ENCODE assay signal across 6 cellular contexts in genomic region chr9:62084245-62084644, GRCh38.
A peak's percentile ranks its signal among the peaks of the same experiment; 100 is the strongest.
DNase-seq lines count a peak whose midpoint lies in the region; ATAC-seq, FAIRE-seq and TF ChIP-seq lines count a peak whose summit lies in the region.
"Not testable (repeated sequence)": the region's sequence is repeated elsewhere in the genome, so short reads cannot be mapped to it uniquely, and the experiment has no call there.

No MANE protein-coding gene starts in this region.

- POLR2A ChIA-PET in WTC11 (lab: Charles Lee); HepG2 (lab: Yijun Ruan, JAX): not testable (repeated sequence)

- CTCF ChIA-PET in WTC11 (lab: Charles Lee); HepG2 (lab: Yijun Ruan, JAX; ENCODE audit: low intra/inter-chr PET ratio, low total read pairs): not testable (repeated sequence)

- H3K4me3 ChIP-seq in GM23338; body of pancreas; HepG2 (replicated peaks in 1 of 3; ENCODE audit: insufficient read depth in 1 of 3, low read depth in 2 of 3, low read length in 3 of 3); pancreas; small intestine (ENCODE audit: low read depth in 1 of 2, low read length in 2 of 2): not testable (repeated sequence)

- not testable (repeated sequence) for H3K4me3 Mint-ChIP-seq in GM23338, WTC11

- TF ChIP-seq EP300 in HepG2 (IDR thresholded peaks at IDR 0.05; ENCODE audit: low read depth in 2 of 2, low read length in 2 of 2); HepG2 (CRISPR knock-in tag; IDR thresholded peaks at IDR 0.05; ENCODE audit: borderline replicate concordance): not testable (repeated sequence)

- WGBS in body of pancreas, 2 donors = no CpG with 5 or more reads among the region's 1 CpG
- WGBS in HepG2 (ENCODE audit: low lambda C conversion rate) = no CpG with 5 or more reads among the region's 1 CpG
- WGBS in pancreas, 2 donors = no CpG with 5 or more reads among the region's 1 CpG
- WGBS in small intestine, 3 donors = no CpG with 5 or more reads among the region's 1 CpG

- TF ChIP-seq RAD21 in HepG2 (CRISPR knock-in tag; IDR thresholded peaks at IDR 0.05) = not testable (repeated sequence)

- not testable (repeated sequence) for H3K36me3 ChIP-seq in GM23338 (ENCODE audit: insufficient read depth); body of pancreas (replicated peaks in 1 of 2; ENCODE audit: insufficient read depth in 1 of 2, low read depth in 2 of 2); HepG2 (replicated peaks in 1 of 2; ENCODE audit: control insufficient read depth in 1 of 2, insufficient read depth in 2 of 2, low read length in 2 of 2); pancreas; small intestine (ENCODE audit: control insufficient read depth in 2 of 2, insufficient read depth in 2 of 2, low read length in 2 of 2)

- H3K9me2 ChIP-seq in GM23338 (ENCODE audit: insufficient read depth) = not testable (repeated sequence)

- not testable (repeated sequence) for DNase-seq in GM23338 (ENCODE audit: low spot score); WTC11 (ENCODE audit: low spot score); body of pancreas; HepG2 (ENCODE audit: low spot score); pancreas; small intestine

- not testable (repeated sequence) for H3K27me3 ChIP-seq in GM23338 (ENCODE audit: insufficient read depth); body of pancreas; HepG2 (ENCODE audit: control insufficient read depth in 1 of 2, insufficient read depth in 2 of 2, low read length in 2 of 2); pancreas; small intestine (ENCODE audit: control insufficient read depth in 2 of 2, insufficient read depth in 2 of 2, low read length in 2 of 2)

- not testable (repeated sequence) for BruUV-seq in HepG2 (replicated peaks; lab: Mats Ljungman, UMichigan)

- H3K4me1 Mint-ChIP-seq in GM23338, WTC11: not testable (repeated sequence)

- not testable (repeated sequence) for H3K27ac Mint-ChIP-seq in GM23338, WTC11

- not testable (repeated sequence) for H3K4me2 ChIP-seq in GM23338; HepG2 (ENCODE audit: low read depth, low read length)

- H3K36me3 Mint-ChIP-seq in GM23338 (ENCODE audit: low read depth); WTC11: not testable (repeated sequence)

- TF ChIP-seq CTCF in GM23338 (conservative IDR thresholded peaks at IDR 0.05; ENCODE audit: low read depth in 2 of 2); WTC11 (IDR thresholded peaks at IDR 0.05); body of pancreas (IDR thresholded peaks at IDR 0.05); HepG2 (CRISPR knock-in tag; IDR thresholded peaks at IDR 0.05); pancreas (IDR thresholded peaks at IDR 0.05): not testable (repeated sequence)

- intact Hi-C loops in body of pancreas (cut with DNase I); HepG2 (cut with micrococcal nuclease; ENCODE audit: unreplicated experiment); pancreas (cut with DNase I): not testable (repeated sequence)

- ATAC-seq in GM23338 = peak; percentile 65
- ATAC-seq in WTC11 = peak; percentile 76
- peak; percentile 89 for ATAC-seq in body of pancreas
- ATAC-seq in HepG2 = peak; percentile 87
- ATAC-seq in pancreas = peak in 3 of 4 donors; percentile 32 to 84 (median 77)

- H4K20me1 ChIP-seq in GM23338 (replicated peaks; ENCODE audit: insufficient read depth); HepG2 (ENCODE audit: insufficient read depth, low read length): not testable (repeated sequence)

- not testable (repeated sequence) for H3K9me3 Mint-ChIP-seq in GM23338, WTC11

- H3K27ac ChIP-seq in GM23338 (ENCODE audit: low read depth); body of pancreas; HepG2 (ENCODE audit: extremely low read length, insufficient read depth, low read length); pancreas; small intestine (ENCODE audit: low read depth in 1 of 2, low read length in 1 of 2): not testable (repeated sequence)

- H3F3A ChIP-seq in GM23338 (replicated peaks; ENCODE audit: low read depth) = not testable (repeated sequence)

- not testable (repeated sequence) for H3K9ac ChIP-seq in HepG2 (ENCODE audit: insufficient read depth, low read depth, low read length)

- H3K9me3 ChIP-seq in body of pancreas; HepG2 (ENCODE audit: low read length); pancreas; small intestine (ENCODE audit: control insufficient read depth, low read depth): not testable (repeated sequence)

- TF ChIP-seq POLR2A in body of pancreas (IDR thresholded peaks at IDR 0.05); HepG2 (IDR thresholded peaks at IDR 0.05; ENCODE audit: insufficient read depth in 1 of 2, low read depth in 2 of 2, low read length in 2 of 2): not testable (repeated sequence)

- in situ Hi-C loops in HepG2 (cut with HindIII; ENCODE audit: extremely low pct_ligation_motif_present, low pct_unique_long_range_greater_than_20kb) = not testable (repeated sequence)

- H3K27me3 Mint-ChIP-seq in GM23338 (ENCODE audit: insufficient read depth, low read depth, poor library complexity); WTC11 (ENCODE audit: low read depth): not testable (repeated sequence)

- H3K4me1 ChIP-seq in GM23338 (ENCODE audit: insufficient read depth); body of pancreas; HepG2 (ENCODE audit: insufficient read depth, low read length); pancreas; small intestine (ENCODE audit: control insufficient read depth in 2 of 2, insufficient read depth in 1 of 2, low read depth in 1 of 2, low read length in 1 of 2): not testable (repeated sequence)

- not testable (repeated sequence) for H2AFZ ChIP-seq in GM23338; HepG2 (ENCODE audit: low read length)

- H3K79me2 ChIP-seq in GM23338 (replicated peaks; ENCODE audit: insufficient read depth); HepG2 (ENCODE audit: insufficient read depth, low read length): not testable (repeated sequence)

- not testable (repeated sequence) for FAIRE-seq in HepG2 (lab: Jason Lieb, UNC); pancreas (lab: Jason Lieb, UNC)
- peak; percentile 41 for FAIRE-seq in small intestine (lab: Jason Lieb, UNC)
